In the genomic region with DNA sequence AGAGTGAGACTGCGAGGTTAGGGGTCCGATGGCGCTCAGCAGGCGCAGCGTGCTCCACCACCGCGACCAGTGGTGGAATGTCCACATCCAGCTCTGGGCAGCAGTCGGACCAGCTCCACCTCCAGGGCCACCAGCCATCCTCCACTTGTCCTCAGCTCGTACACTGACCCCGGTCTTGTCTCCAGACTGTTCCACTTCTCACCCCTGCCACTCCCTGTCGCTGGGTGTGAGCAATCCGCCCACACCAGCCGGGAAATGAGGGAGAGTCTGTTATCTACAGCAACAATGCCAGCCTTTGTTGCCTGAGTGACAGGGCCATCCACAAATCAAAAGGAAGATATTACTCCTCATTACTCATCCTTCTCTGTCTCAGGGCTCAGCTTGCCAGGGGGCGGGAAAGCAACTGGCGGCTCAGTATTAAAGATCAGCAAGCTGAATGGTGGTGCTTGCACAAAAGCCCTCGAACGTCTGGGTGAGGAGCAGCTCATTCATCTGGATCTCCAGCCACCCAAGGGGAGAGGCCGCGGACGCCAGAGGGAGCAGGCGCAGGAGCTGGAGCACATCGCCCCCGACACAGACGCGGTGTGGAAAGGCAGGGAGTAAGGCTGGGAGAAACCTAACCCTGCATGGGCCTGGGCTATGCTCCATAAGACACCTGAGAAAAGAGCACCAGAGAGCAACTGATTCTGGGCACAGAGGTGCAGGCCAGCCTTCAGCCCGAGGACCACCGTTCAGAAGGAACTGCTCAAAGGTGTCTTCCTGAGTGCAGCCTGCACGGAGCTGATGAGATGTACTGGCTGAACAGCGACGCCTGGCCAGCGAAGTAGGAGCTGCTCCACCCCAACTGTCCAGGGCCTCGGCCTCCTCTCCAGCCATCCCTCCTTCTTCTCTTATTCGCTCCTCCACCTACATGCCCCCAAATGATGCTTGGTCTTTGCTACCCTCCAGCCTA, we compare ENCODE assay signal across 8 cellular contexts. TPM values are rescaled to one million over a fixed set of nuclear protein-coding genes. Genes with fewer than 3 reads are reported as not detected.
DNase-seq lines count a peak whose midpoint lies in the region; ATAC-seq, FAIRE-seq and TF ChIP-seq lines count a peak whose summit lies in the region.

No MANE protein-coding gene starts in this region.

- no TSS peak for BruUV-seq in GM12878 (replicated peaks; lab: Mats Ljungman, UMichigan)
- no TSS peak for BruUV-seq in HepG2 (replicated peaks; lab: Mats Ljungman, UMichigan)

- POLR2A ChIA-PET in GM12878 (lab: Charles Lee) = no interaction called here
- POLR2A ChIA-PET in HepG2 (lab: Yijun Ruan, JAX) = no interaction called here

- H2AFZ ChIP-seq in Karpas-422 (ENCODE audit: low read length) (no peak overlapping the region), GM12878 (ENCODE audit: control insufficient read depth, low read depth, low read length) (no peak overlapping the region), HepG2 (ENCODE audit: low read length) (no peak overlapping the region)

- SMC1A ChIA-PET in GM12878 (lab: Charles Lee; ENCODE audit: uncharacterized antibody, unreplicated experiment) = no interaction called here

- RAD21 ChIA-PET in GM12878 (lab: Charles Lee; ENCODE audit: unreplicated experiment) = no interaction called here

- no peaks in the 10 kb centered on the region for H3K9me2 ChIP-seq in Karpas-422 (replicated peaks; ENCODE audit: insufficient read depth, low read length)

- no peaks in the 10 kb centered on the region for H3K4me1 ChIP-seq in Karpas-422 (ENCODE audit: low read length)
- no peaks in the 10 kb centered on the region for H3K4me1 ChIP-seq in GM12878 (ENCODE audit: control insufficient read depth, insufficient read depth, low read length)
- H3K4me1 ChIP-seq in HepG2 (ENCODE audit: insufficient read depth, low read length) = no peaks in the 10 kb centered on the region

- no peak for TF ChIP-seq EP300 in GM12878 (IDR thresholded peaks at IDR 0.05; ENCODE audit: borderline replicate concordance in 1 of 2, control insufficient read depth in 1 of 2, low read depth in 2 of 2, low read length in 2 of 2)
- TF ChIP-seq EP300 in HepG2 (IDR thresholded peaks at IDR 0.05; ENCODE audit: low read depth in 2 of 2, low read length in 2 of 2) = no peak
- no peak for TF ChIP-seq EP300 in HepG2 (CRISPR knock-in tag; IDR thresholded peaks at IDR 0.05; ENCODE audit: borderline replicate concordance)

- no peak for FAIRE-seq in GM12878 (lab: Jason Lieb, UNC)
- FAIRE-seq in HepG2 (lab: Jason Lieb, UNC) = no peak

- CTCF ChIA-PET in GM12878 (lab: Yijun Ruan, JAX) = no interaction called here
- CTCF ChIA-PET in HepG2 (lab: Yijun Ruan, JAX; ENCODE audit: low intra/inter-chr PET ratio, low total read pairs) = no interaction called here

- H3K27ac ChIP-seq in Karpas-422 (ENCODE audit: low read length) (no peak overlapping the region), GM12878 (ENCODE audit: control insufficient read depth, insufficient read depth) (no peak overlapping the region), HepG2 (ENCODE audit: extremely low read length, insufficient read depth, low read length) (no peak overlapping the region)

- TF ChIP-seq CTCF in AG10803 (conservative IDR thresholded peaks at IDR 0.05; ENCODE audit: low read length) (no peak), GM12878 (IDR thresholded peaks at IDR 0.05 in 2 of 3, conservative IDR thresholded peaks at IDR 0.05 in 1 of 3; ENCODE audit: control insufficient read depth in 2 of 3, extremely low read depth in 1 of 3, insufficient read depth in 1 of 3, low read depth in 3 of 3, low read length in 3 of 3) (no peak), HepG2 (CRISPR knock-in tag; IDR thresholded peaks at IDR 0.05) (0 out of 2 replicates have a peak, but pooled peaks have one; percentile 8)

- H3K4me3 ChIP-seq in AG10803 (ENCODE audit: low read length) (no peak overlapping the region), Karpas-422 (ENCODE audit: low read length) (no peak overlapping the region), GM12878 (no peak overlapping the region), HepG2 (replicated peaks in 1 of 3; ENCODE audit: insufficient read depth in 1 of 3, low read depth in 2 of 3, low read length in 3 of 3) (no peak overlapping the region)

- H3K79me2 ChIP-seq in Karpas-422 (ENCODE audit: low read length) (no peaks in the 10 kb centered on the region), GM12878 (ENCODE audit: control insufficient read depth, insufficient read depth, low read length) (no peaks in the 10 kb centered on the region), HepG2 (ENCODE audit: insufficient read depth, low read length) (no peaks in the 10 kb centered on the region)

- H4K20me1 ChIP-seq in Karpas-422 (ENCODE audit: insufficient read depth, low read depth, low read length) (no peaks in the 10 kb centered on the region), GM12878 (ENCODE audit: control insufficient read depth, insufficient read depth) (no peaks in the 10 kb centered on the region), HepG2 (ENCODE audit: insufficient read depth, low read length) (0 out of 2 replicates have a peak, but pooled peaks cover 2% of the 10 kb centered on the region)

- 50% methylated on average over 33 of the region's 33 CpGs for WGBS in GM12878 (ENCODE audit: insufficient coverage, insufficient replicate concordance, low lambda C conversion rate, missing lambda C conversion rate)
- WGBS in HepG2 (ENCODE audit: low lambda C conversion rate) = 45% methylated on average over 30 of the region's 33 CpGs

- H3K9me3 ChIP-seq in Karpas-422 (ENCODE audit: low read length) (no peaks in the 10 kb centered on the region), GM12878 (replicated peaks; ENCODE audit: control insufficient read depth, insufficient read depth, low read length) (no peaks in the 10 kb centered on the region), HepG2 (ENCODE audit: low read length) (no peaks in the 10 kb centered on the region)

- DNase-seq in AG10803 (ENCODE audit: low read depth) (peak; percentile 40), Karpas-422 (peak; percentile 47), GM12878 (ENCODE audit: low read depth, low spot score) (no peak), HepG2 (ENCODE audit: low spot score) (peak; percentile 38), mesenteric fat pad (ENCODE audit: low spot score) (no peak), NOMO-1 treated with DMSO at 0.1 percent for 48 hours (lab: John Stamatoyannopoulos, UW; ENCODE audit: unreplicated experiment) (no peak), KBM-7 (no peak)

- no peak for TF ChIP-seq RAD21 in GM12878 (IDR thresholded peaks at IDR 0.05; ENCODE audit: insufficient read depth, low read depth, low read length)
- no peak for TF ChIP-seq RAD21 in HepG2 (CRISPR knock-in tag; IDR thresholded peaks at IDR 0.05)

- intact Hi-C loops in GM12878 (cut with micrococcal nuclease; ENCODE audit: unreplicated experiment) = no loop called here
- intact Hi-C loops in HepG2 (cut with micrococcal nuclease; ENCODE audit: unreplicated experiment) = no loop called here

- H3K9ac ChIP-seq in Karpas-422 (ENCODE audit: low read length) (no peak overlapping the region), GM12878 (ENCODE audit: control insufficient read depth, insufficient read depth, low read length) (no peak overlapping the region), HepG2 (ENCODE audit: insufficient read depth, low read depth, low read length) (no peak overlapping the region)

- in situ Hi-C loops in GM12878 (cut with MboI) (no loop called here), HepG2 (cut with HindIII; ENCODE audit: extremely low pct_ligation_motif_present, low pct_unique_long_range_greater_than_20kb) (no loop called here), KBM-7 (cut with MboI; ENCODE audit: low pct_unique_long_range_greater_than_20kb, low sequenced_read_pairs) (loop anchor here (25.0 kb wide), 1 partner anchor 202 kb away; no protein-coding TSS in a partner anchor)

- ATAC-seq in GM12878 (no peak), HepG2 (peak; percentile 47), GM21723 (IDR thresholded peaks at IDR 0.05; ENCODE audit: unreplicated experiment) (no peak)

- H3K36me3 ChIP-seq in Karpas-422 (ENCODE audit: insufficient read depth, low read length) (no peaks in the 10 kb centered on the region), GM12878 (ENCODE audit: control insufficient read depth in 2 of 2, insufficient read depth in 2 of 2, low read length in 1 of 2) (no peaks in the 10 kb centered on the region; a peak in 1 of 4 replicates), HepG2 (replicated peaks in 1 of 2; ENCODE audit: control insufficient read depth in 1 of 2, insufficient read depth in 2 of 2, low read length in 2 of 2) (no peaks in the 10 kb centered on the region)

- H3K27me3 ChIP-seq in Karpas-422 (ENCODE audit: low read length) (no peaks in the 10 kb centered on the region), GM12878 (replicated peaks in 1 of 2; ENCODE audit: control insufficient read depth in 2 of 2, insufficient read depth in 2 of 2, low read length in 1 of 2) (no peaks in the 10 kb centered on the region), HepG2 (ENCODE audit: control insufficient read depth in 1 of 2, insufficient read depth in 2 of 2, low read length in 2 of 2) (peaks cover 3 to 55% of the 10 kb centered on the region in 2 experiments; a peak in 4 of 5 replicates)

- H3K4me2 ChIP-seq in Karpas-422 (ENCODE audit: low read depth, low read length, poor library complexity, severe bottlenecking) (no peak overlapping the region), GM12878 (ENCODE audit: control insufficient read depth, insufficient read depth) (no peak overlapping the region), HepG2 (ENCODE audit: low read depth, low read length) (no peak overlapping the region)

- TF ChIP-seq POLR2A in GM12878 (IDR thresholded peaks at IDR 0.05; ENCODE audit: low read depth, low read length) (no peak), HepG2 (IDR thresholded peaks at IDR 0.05; ENCODE audit: insufficient read depth in 1 of 2, low read depth in 2 of 2, low read length in 2 of 2) (no peak)

RNA-seq across cellular contexts. Expression of gene IGSF9B, which starts 21.9 kb away (rescaled TPM):
- 3.5 and 5.6 TPM in 2 replicates for total RNA-seq in Karpas-422 (2014; rRNA removed; shearing (Covaris generic); ENCODE audit: low replicate concordance)
- total RNA-seq in GM12878 (2013; cell fraction: nucleolus; rRNA removed) = 48.4 and 54.1 TPM in 2 replicates
- total RNA-seq in GM12878 (2014; rRNA removed) (0.11 TPM in 1 of 2 replicates, not detected in the other), GM12878 (2014; rRNA removed; fragmentation: Illumina TruSeq; extraction: Trizol) (0.13 TPM in 1 of 2 replicates, not detected in the other), GM12878 (2021) (0.05 and 0.51 TPM in 2 replicates), HepG2 (2016; rRNA removed; fragmentation: Illumina TruSeq; extraction: Trizol) (not detected in 2 replicates), mesenteric fat pad (3.0 TPM)
- polyA plus RNA-seq in GM12878 (2011; ENCODE audit: low read depth) = not detected
- polyA plus RNA-seq in GM12878 (2011; rRNA removed) (1.7 and 3.7 TPM in 2 replicates), GM12878 (2014; fragmentation: Illumina TruSeq; extraction: Trizol) (0.34 TPM in 1 of 2 replicates, not detected in the other), GM12878 (2014; fragmentation: Nextera tagmentation; extraction: Ambion mirVana) (not detected), GM12878 (2014; rRNA removed) (0.14 and 0.19 TPM in 2 replicates), GM12878 (2016; fragmentation: Nextera tagmentation; extraction: Ambion mirVana) (under 1 TPM; 0.03 to 0.20 TPM), HepG2 (2011; rRNA removed) (not detected in 2 replicates)
- polyA plus RNA-seq in GM12878 (2011; cell fraction: cytosol; rRNA removed) = 2.6 and 2.9 TPM in 2 replicates
- 26.7 and 32.8 TPM in 2 replicates for polyA plus RNA-seq in GM12878 (2011; cell fraction: nucleus; rRNA removed)
- polyA plus RNA-seq in GM12878 (2012) = 0.48 and 0.69 TPM in 2 replicates
- polyA minus RNA-seq in GM12878 (2011; rRNA and poly(A)+ RNA removed) = 6.8 and 12.3 TPM in 2 replicates
- 1.8 and 2.8 TPM in 2 replicates for polyA minus RNA-seq in GM12878 (2011; cell fraction: cytosol; rRNA and poly(A)+ RNA removed)
- polyA minus RNA-seq in GM12878 (2011; cell fraction: nucleus; rRNA and poly(A)+ RNA removed) = 7.7 and 12.4 TPM in 2 replicates
- total RNA-seq in HepG2 (2016; cell fraction: cytosol; rRNA removed; fragmentation: Illumina TruSeq; extraction: Trizol; ENCODE audit: low read depth) = not detected in 2 replicates
- not detected in 2 replicates for total RNA-seq in HepG2 (2016; cell fraction: insoluble cytoplasmic fraction; rRNA removed; fragmentation: Illumina TruSeq; extraction: Trizol)
- 0.09 TPM in 1 of 2 replicates, not detected in the other for total RNA-seq in HepG2 (2016; cell fraction: membrane; rRNA removed; fragmentation: Illumina TruSeq; extraction: Trizol)
- total RNA-seq in HepG2 (2016; cell fraction: nucleus; rRNA removed; fragmentation: Illumina TruSeq; extraction: Trizol) = not detected in 2 replicates
- polyA plus RNA-seq in HepG2 (2011; cell fraction: cytosol; rRNA removed) = not detected in 2 replicates
- 0.19 and 0.21 TPM in 2 replicates for polyA plus RNA-seq in HepG2 (2011; cell fraction: nucleus; rRNA removed)
- polyA plus RNA-seq in HepG2 (2012) = not detected in 2 replicates
- not detected in 2 replicates for polyA plus RNA-seq in HepG2 (2016; cell fraction: cytosol; fragmentation: Illumina TruSeq; extraction: Trizol; ENCODE audit: low read depth)
- polyA plus RNA-seq in HepG2 (2016; cell fraction: insoluble cytoplasmic fraction; fragmentation: Illumina TruSeq; extraction: Trizol; ENCODE audit: low read depth) = not detected in 2 replicates
- not detected in 2 replicates for polyA plus RNA-seq in HepG2 (2016; cell fraction: membrane; fragmentation: Illumina TruSeq; extraction: Trizol; ENCODE audit: low read depth)
- not detected in 2 replicates for polyA plus RNA-seq in HepG2 (2016; cell fraction: nucleus; fragmentation: Illumina TruSeq; extraction: Trizol; ENCODE audit: insufficient read depth, low read depth)
- not detected in 2 replicates for polyA minus RNA-seq in HepG2 (2011; rRNA and poly(A)+ RNA removed; ENCODE audit: low replicate concordance)
- polyA minus RNA-seq in HepG2 (2011; cell fraction: cytosol; rRNA and poly(A)+ RNA removed) = not detected in 2 replicates
- not detected in 2 replicates for polyA minus RNA-seq in HepG2 (2011; cell fraction: nucleus; rRNA and poly(A)+ RNA removed)

Comparison
In these comparisons a context has a peak if more than half of its experiments do, and no peak if none do; other contexts are left out.
1. DNase-seq: peak in AG10803 (single experiment), Karpas-422 (single experiment) and HepG2 (single experiment); none in GM12878 (single experiment), mesenteric fat pad (single experiment), NOMO-1 treated with DMSO at 0.1 percent for 48 hours (single experiment) and KBM-7 (single experiment).